ENCODE assay signal across 16 cellular contexts in genomic region chr2:69011611-69012157, GRCh38. TPM values are rescaled to one million over a fixed set of nuclear protein-coding genes. Genes with fewer than 3 reads are reported as not detected.
A peak's percentile ranks its signal among the peaks of the same experiment; 100 is the strongest.
DNase-seq lines count a peak whose midpoint lies in the region; ATAC-seq and TF ChIP-seq lines count a peak whose summit lies in the region.
"Had no signal": no experiment of that assay in that cellular context is flagged by ENCODE, and none has a peak within 500 bp of the region (broad histone marks: within the 10 kb centered on the region; RNA-seq: fewer than 3 reads in every experiment).

No MANE protein-coding gene starts in this region.

- H3K27ac Mint-ChIP-seq in GM23338 = no peak overlapping the region
- H3K27ac Mint-ChIP-seq in activated naive CD8-positive, alpha-beta T cell treated with anti-CD3 and anti-CD28 coated beads, Interleukin-2, amount 50 U/mL, for 24 hours = no peak overlapping the region
- H3K27ac Mint-ChIP-seq in mesothelial cell of epicardium = no peak overlapping the region

- no peaks in the 10 kb centered on the region; the same call in 2 of the 3 replicates for H3K36me3 Mint-ChIP-seq in GM23338 (ENCODE audit: low read depth)
- H3K36me3 Mint-ChIP-seq in activated naive CD8-positive, alpha-beta T cell treated with anti-CD3 and anti-CD28 coated beads, Interleukin-2, amount 50 U/mL, for 24 hours (ENCODE audit: low read depth) = peaks cover 2% of the 10 kb centered on the region
- H3K36me3 Mint-ChIP-seq in mesothelial cell of epicardium = no peaks in the 10 kb centered on the region

- H3K36me3 ChIP-seq in BE2C (no peaks in the 10 kb centered on the region), GM23338 (ENCODE audit: insufficient read depth) (no peaks in the 10 kb centered on the region)
- H3K36me3 ChIP-seq: left ventricle myocardium inferior had no signal

- H2AFZ ChIP-seq in GM23338 = no peak overlapping the region

- H3K9me3 Mint-ChIP-seq in GM23338 (no peaks in the 10 kb centered on the region), mesothelial cell of epicardium (no peaks in the 10 kb centered on the region)
- H3K9me3 Mint-ChIP-seq in activated naive CD8-positive, alpha-beta T cell treated with anti-CD3 and anti-CD28 coated beads, Interleukin-2, amount 50 U/mL, for 24 hours = no peaks in the 10 kb centered on the region

- peaks cover 13% of the 10 kb centered on the region for H3K27me3 Mint-ChIP-seq in GM23338 (ENCODE audit: insufficient read depth, low read depth, poor library complexity)
- H3K27me3 Mint-ChIP-seq in activated naive CD8-positive, alpha-beta T cell treated with anti-CD3 and anti-CD28 coated beads, Interleukin-2, amount 50 U/mL, for 24 hours = peaks cover 45% of the 10 kb centered on the region
- peaks cover 9% of the 10 kb centered on the region for H3K27me3 Mint-ChIP-seq in mesothelial cell of epicardium (ENCODE audit: low read depth)

- H3K4me3 ChIP-seq in BE2C (ENCODE audit: low read depth, low read length) (no peak overlapping the region), GM23338 (no peak overlapping the region)
- H3K4me3 ChIP-seq: body of pancreas had no signal

- no peaks in the 10 kb centered on the region for H3F3A ChIP-seq in GM23338 (replicated peaks; ENCODE audit: low read depth)

- peaks cover 24% of the 10 kb centered on the region for H3K79me2 ChIP-seq in GM23338 (replicated peaks; ENCODE audit: insufficient read depth)

- H4K20me1 ChIP-seq in GM23338 (replicated peaks; ENCODE audit: insufficient read depth) = no peaks in the 10 kb centered on the region

- H3K4me1 Mint-ChIP-seq in GM23338 (peaks cover 13% of the 10 kb centered on the region), mesothelial cell of epicardium (peaks cover 22% of the 10 kb centered on the region)
- H3K4me1 Mint-ChIP-seq in activated naive CD8-positive, alpha-beta T cell treated with anti-CD3 and anti-CD28 coated beads, Interleukin-2, amount 50 U/mL, for 24 hours = peaks cover 14% of the 10 kb centered on the region

- peak overlapping the region; percentile 3; the same call in 1 of the 3 replicates for H3K4me3 Mint-ChIP-seq in GM23338
- H3K4me3 Mint-ChIP-seq in activated naive CD8-positive, alpha-beta T cell treated with anti-CD3 and anti-CD28 coated beads, Interleukin-2, amount 50 U/mL, for 24 hours = no peak overlapping the region
- peak overlapping the region; percentile 98 for H3K4me3 Mint-ChIP-seq in mesothelial cell of epicardium

- H3K9me3 ChIP-seq in BE2C = no peaks in the 10 kb centered on the region
- H3K9me3 ChIP-seq: body of pancreas, left ventricle myocardium inferior had no signal

- H3K27me3 ChIP-seq in BE2C = no peaks in the 10 kb centered on the region
- peaks cover 24% of the 10 kb centered on the region for H3K27me3 ChIP-seq in GM23338 (ENCODE audit: insufficient read depth)

- no peak for ATAC-seq in GM23338
- peak; percentile 48 for ATAC-seq in activated naive CD8-positive, alpha-beta T cell treated with anti-CD3 and anti-CD28 coated beads, Interleukin-2, amount 50 U/mL, for 24 hours
- no peak for ATAC-seq in HG02623 (IDR thresholded peaks at IDR 0.05; ENCODE audit: unreplicated experiment)

- no peak overlapping the region for H3K27ac ChIP-seq in GM23338 (ENCODE audit: low read depth)
- H3K27ac ChIP-seq: body of pancreas had no signal

- TF ChIP-seq CTCF in BE2C (IDR thresholded peaks at IDR 0.05; ENCODE audit: low read depth, low read length) = peak; percentile 24; the same call in 1 of the 2 replicates
- peak in 1 of 2 experiments; percentile 42; a peak in 2 of 4 replicates for TF ChIP-seq CTCF in GM23338 (conservative IDR thresholded peaks at IDR 0.05; ENCODE audit: low read depth in 2 of 2)
- TF ChIP-seq CTCF in mesothelial cell of epicardium (IDR thresholded peaks at IDR 0.05; ENCODE audit: unreplicated experiment) = no peak

- H3K9me2 ChIP-seq in GM23338 (ENCODE audit: insufficient read depth) = no peaks in the 10 kb centered on the region

- DNase-seq in BE2C (peak; percentile 19), GM23338 (ENCODE audit: low spot score) (peak; percentile 24), mesothelial cell of epicardium (ENCODE audit: low spot score in 2 of 2, unreplicated experiment in 2 of 2) (no peak), epidermal melanocyte (ENCODE audit: insufficient read length, low spot score) (no peak), NCI-H1105 (lab: John Stamatoyannopoulos, UW) (no peak)
- DNase-seq in activated naive CD8-positive, alpha-beta T cell treated with anti-CD3 and anti-CD28 coated beads, Interleukin-2, amount 50 U/mL, for 24 hours = no peak
- DNase-seq: activated gamma-delta T cell treated with Interleukin-2 at 50 U/mL for 16 hours, body of pancreas, DMS79 treated with DMSO at 0.1 percent for 48 hours, left ventricle myocardium inferior, NCI-H187 treated with DMSO at 0.1 percent for 48 hours, NCI-H510A treated with DMSO at 0.1 percent for 48 hours had no signal

- H3K4me1 ChIP-seq in BE2C (no peaks in the 10 kb centered on the region), GM23338 (ENCODE audit: insufficient read depth) (peaks cover 15% of the 10 kb centered on the region)

- no peak overlapping the region for H3K4me2 ChIP-seq in GM23338

TF ChIP-seq in GM23338, 12 proteins besides CTCF, POLR2A, EP300 and RAD21 (continues in another document):
- no peak for TF ChIP-seq POLR2AphosphoS5 (IDR thresholded peaks at IDR 0.05; ENCODE audit: low read depth)
- TF ChIP-seq ETS1 (IDR thresholded peaks at IDR 0.05) = no peak

RNA-seq across cellular contexts. Expression of gene ANTXR1, which starts 1.3 kb away (rescaled TPM):
- polyA plus RNA-seq in BE2C (2012; ENCODE audit: insufficient read depth, insufficient read length, low read depth) = 3.6 TPM
- 23.1 and 24.7 TPM in 2 replicates for total RNA-seq in GM23338 (2014; rRNA removed; shearing (Covaris generic))
- 13.3 and 16.1 TPM in 2 replicates for polyA plus RNA-seq in GM23338 (2016; fragmentation: Nextera tagmentation; extraction: Ambion mirVana)
- total RNA-seq in mesothelial cell of epicardium = 137 to 144 TPM (median 144 TPM) in 3 replicates

RNA-seq across cellular contexts. Expression of gene GKN1, which starts 37.2 kb away (rescaled TPM):
- not detected for polyA plus RNA-seq in BE2C (2012; ENCODE audit: insufficient read depth, insufficient read length, low read depth)
- not detected in 2 replicates for total RNA-seq in GM23338 (2014; rRNA removed; shearing (Covaris generic))
- not detected in 2 replicates for polyA plus RNA-seq in GM23338 (2016; fragmentation: Nextera tagmentation; extraction: Ambion mirVana)
- total RNA-seq in mesothelial cell of epicardium = not detected in 3 replicates
- total RNA-seq: activated CD8-positive, alpha-beta memory T cell treated with anti-CD3 and anti-CD28 coated beads for 36 hours; body of pancreas; left ventricle myocardium inferior; myocyte; subcutaneous adipose tissue had no signal

RNA-seq across cellular contexts. Expression of gene GKN2, which starts 59.0 kb away (rescaled TPM):
- polyA plus RNA-seq in BE2C (2012; ENCODE audit: insufficient read depth, insufficient read length, low read depth) = not detected
- not detected in 2 replicates for total RNA-seq in GM23338 (2014; rRNA removed; shearing (Covaris generic))
- not detected in 2 replicates for polyA plus RNA-seq in GM23338 (2016; fragmentation: Nextera tagmentation; extraction: Ambion mirVana)
- total RNA-seq in mesothelial cell of epicardium = not detected in 3 replicates
- total RNA-seq: activated CD8-positive, alpha-beta memory T cell treated with anti-CD3 and anti-CD28 coated beads for 36 hours; body of pancreas; left ventricle myocardium inferior; myocyte; subcutaneous adipose tissue had no signal

Comparison
In these comparisons a context has a peak if more than half of its experiments do, and no peak if none do; other contexts are left out.
1. DNase-seq: peak in BE2C (single experiment) and GM23338 (single experiment); none in activated naive CD8-positive, alpha-beta T cell treated with anti-CD3 and anti-CD28 coated beads, Interleukin-2, amount 50 U/mL, for 24 hours (single experiment), mesothelial cell of epicardium (0 of 2), epidermal melanocyte (single experiment) and NCI-H1105 (single experiment).